In the genomic region with DNA sequence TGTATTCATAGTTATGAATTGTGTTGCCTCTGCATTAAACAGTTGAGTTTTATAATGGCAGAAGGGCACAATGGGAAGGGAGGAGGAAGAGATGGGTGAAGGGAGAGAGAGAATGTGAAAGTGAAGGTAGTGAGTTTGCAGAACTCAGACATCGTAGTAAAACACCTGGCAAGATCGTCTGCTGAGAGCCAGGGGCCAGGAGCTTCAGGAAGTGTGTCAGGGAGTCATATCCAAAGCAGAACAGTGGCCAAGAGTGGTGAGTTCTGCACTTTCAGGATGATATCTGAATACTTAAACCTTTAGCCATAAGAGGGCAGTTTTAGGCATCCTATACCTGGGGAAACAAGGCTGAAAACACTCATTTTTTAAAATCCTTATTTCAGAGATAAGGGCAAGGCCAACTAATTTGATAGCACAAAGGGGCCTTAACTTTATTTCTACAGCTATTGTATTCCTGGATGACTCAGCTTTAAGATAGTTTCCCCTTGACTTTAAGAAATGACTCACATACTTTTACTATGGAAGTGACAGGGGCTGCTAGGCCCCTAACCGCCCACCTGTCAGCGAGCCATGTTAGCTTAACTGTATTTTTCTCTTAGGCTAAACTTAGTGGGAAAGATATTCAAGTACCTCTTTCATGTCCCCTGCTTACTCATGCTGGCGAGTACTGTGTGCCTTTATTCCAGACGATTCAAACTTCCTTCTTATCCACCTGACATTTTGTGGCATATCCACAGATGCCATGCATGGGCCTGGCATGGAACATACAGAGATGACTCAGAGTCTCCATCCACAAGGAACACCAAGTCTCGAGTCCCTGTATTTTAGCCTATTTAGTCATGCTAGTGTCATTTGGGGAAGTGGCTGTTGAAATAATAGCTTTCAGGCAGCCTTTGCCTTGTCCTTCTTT, we compare ENCODE assay signal across 9 cellular contexts. TPM values are rescaled to one million over a fixed set of nuclear protein-coding genes. Genes with fewer than 3 reads are reported as not detected.
DNase-seq lines count a peak whose midpoint lies in the region; ATAC-seq and TF ChIP-seq lines count a peak whose summit lies in the region.
"Had no signal": no experiment of that assay in that cellular context is flagged by ENCODE, and none has a peak within 500 bp of the region (broad histone marks: within the 10 kb centered on the region; RNA-seq: fewer than 3 reads in every experiment).

No MANE protein-coding gene starts in this region.

- peaks cover 2% of the 10 kb centered on the region for H3K36me3 Mint-ChIP-seq in T-helper 17 cell (ENCODE audit: low read depth)

- DNase-seq in activated T-cell treated with anti-CD3 and anti-CD28 coated beads for 24 hours (ENCODE audit: low read depth), result peak; percentile 64
- DNase-seq in activated T-cell treated with anti-CD3 and anti-CD28 coated beads, Interleukin-2, amount 50 U/mL, for 1 hour, result no peak
- no peak for DNase-seq in T-helper 17 cell
- peak; percentile 40 for DNase-seq in choroid plexus epithelial cell (ENCODE audit: low read depth)
- no peak for DNase-seq in omental fat pad (ENCODE audit: low spot score)
- no peak for DNase-seq in NCI-H2107 (lab: John Stamatoyannopoulos, UW)
- DNase-seq in putamen (ENCODE audit: low spot score), result no peak

- peak overlapping the region; percentile 81 for H3K27ac Mint-ChIP-seq in T-helper 17 cell
- H3K27ac Mint-ChIP-seq: B cell had no signal

- H3K4me3 Mint-ChIP-seq in T-helper 17 cell, result peak overlapping the region; percentile 26
- H3K4me3 Mint-ChIP-seq: B cell had no signal

- peaks cover 4% of the 10 kb centered on the region for H3K4me1 Mint-ChIP-seq in T-helper 17 cell

- ATAC-seq in HG03060 (IDR thresholded peaks at IDR 0.05; ENCODE audit: low read depth, unreplicated experiment), result peak; percentile 56
- no peak for ATAC-seq in T-helper 17 cell
- peak; percentile 41 for ATAC-seq in omental fat pad (ENCODE audit: low FRiP score)

- no peaks in the 10 kb centered on the region for H3K9me3 ChIP-seq in T-helper 17 cell (ENCODE audit: control insufficient read depth, low read length, poor library complexity, severe bottlenecking)

- no peak overlapping the region for H3K4me3 ChIP-seq in choroid plexus epithelial cell (ENCODE audit: low read depth, low read length)

- no peak for TF ChIP-seq CTCF in choroid plexus epithelial cell (conservative IDR thresholded peaks at IDR 0.05; ENCODE audit: low read depth, low read length)
- no peak for TF ChIP-seq CTCF in omental fat pad (IDR thresholded peaks at IDR 0.05)

- H3K27me3 Mint-ChIP-seq in T-helper 17 cell, result no peaks in the 10 kb centered on the region
- H3K27me3 Mint-ChIP-seq: B cell had no signal

RNA-seq across cellular contexts. Expression of gene RLBP1, which starts 53.9 kb away (rescaled TPM):
- total RNA-seq in T-helper 17 cell, result not detected
- not detected for total RNA-seq in omental fat pad
- total RNA-seq: B cell had no signal

Comparison
In these comparisons a context has a peak if more than half of its experiments do, and no peak if none do; other contexts are left out.
1. DNase-seq: peak in activated T-cell treated with anti-CD3 and anti-CD28 coated beads for 24 hours (single experiment) and choroid plexus epithelial cell (single experiment); none in activated T-cell treated with anti-CD3 and anti-CD28 coated beads, Interleukin-2, amount 50 U/mL, for 1 hour (single experiment), T-helper 17 cell (0 of 3), omental fat pad (single experiment), NCI-H2107 (single experiment) and putamen (single experiment).